ENCODE assay signal across 20 cellular contexts in genomic region chr5:178277346-178277745, GRCh38.
"Had no signal": no experiment of that assay in that cellular context is flagged by ENCODE, and none has a peak within 500 bp of the region (broad histone marks: within the 10 kb centered on the region; RNA-seq: fewer than 3 reads in every experiment).

No MANE protein-coding gene starts in this region.

- H3K27me3 ChIP-seq: foreskin keratinocyte, ovary, right atrium auricular region, thyroid gland, upper lobe of left lung, uterus had no signal

- H3K9me3 Mint-ChIP-seq: endodermal cell had no signal

- H3K4me3 Mint-ChIP-seq: endodermal cell; naive thymus-derived CD4-positive, alpha-beta T cell; neural crest cell had no signal

- H3K4me3 ChIP-seq: coronary artery, left lung, lung, ovary, right atrium auricular region, suprapubic skin, thyroid gland, upper lobe of left lung, uterus had no signal

- H3K36me3 ChIP-seq: left lung, ovary, right atrium auricular region, suprapubic skin, thyroid gland, upper lobe of left lung, uterus had no signal

- ATAC-seq: foreskin keratinocyte; left lung; naive thymus-derived CD4-positive, alpha-beta T cell; stimulated activated naive CD8-positive, alpha-beta T cell treated with anti-CD3 and anti-CD28 coated beads, Interleukin-15, Interleukin-2, amounts not matched to agents 100 U/mL and 50 U/mL, for 24 hours had no signal

- H3K9me3 ChIP-seq: ovary, right atrium auricular region, suprapubic skin, thyroid gland, uterus had no signal

- H3K27ac Mint-ChIP-seq: endodermal cell; naive thymus-derived CD4-positive, alpha-beta T cell had no signal

- DNase-seq: effector CD4-positive, alpha-beta T cell; endodermal cell; erythroblast; foreskin keratinocyte; head of caudate nucleus; hippocampal formation; naive thymus-derived CD4-positive, alpha-beta T cell; ovary; small intestine; stimulated activated CD4-positive, alpha-beta T cell treated with anti-CD3 and anti-CD28 coated beads, Interleukin-12 subunit alpha, Interleukin-12 subunit beta, amount 100 ng/mL, for 4 hours; stimulated activated naive CD8-positive, alpha-beta T cell treated with anti-CD3 and anti-CD28 coated beads, Interleukin-15, Interleukin-2, amounts not matched to agents 100 U/mL and 50 U/mL, for 24 hours; uterus had no signal

- H3K27ac ChIP-seq: coronary artery, foreskin keratinocyte, left lung, ovary, right atrium auricular region, suprapubic skin, thyroid gland, upper lobe of left lung, uterus had no signal

- H3K4me1 ChIP-seq: foreskin keratinocyte, uterus had no signal
